8 cellular contexts compared by ENCODE assay signal in the genomic region with DNA sequence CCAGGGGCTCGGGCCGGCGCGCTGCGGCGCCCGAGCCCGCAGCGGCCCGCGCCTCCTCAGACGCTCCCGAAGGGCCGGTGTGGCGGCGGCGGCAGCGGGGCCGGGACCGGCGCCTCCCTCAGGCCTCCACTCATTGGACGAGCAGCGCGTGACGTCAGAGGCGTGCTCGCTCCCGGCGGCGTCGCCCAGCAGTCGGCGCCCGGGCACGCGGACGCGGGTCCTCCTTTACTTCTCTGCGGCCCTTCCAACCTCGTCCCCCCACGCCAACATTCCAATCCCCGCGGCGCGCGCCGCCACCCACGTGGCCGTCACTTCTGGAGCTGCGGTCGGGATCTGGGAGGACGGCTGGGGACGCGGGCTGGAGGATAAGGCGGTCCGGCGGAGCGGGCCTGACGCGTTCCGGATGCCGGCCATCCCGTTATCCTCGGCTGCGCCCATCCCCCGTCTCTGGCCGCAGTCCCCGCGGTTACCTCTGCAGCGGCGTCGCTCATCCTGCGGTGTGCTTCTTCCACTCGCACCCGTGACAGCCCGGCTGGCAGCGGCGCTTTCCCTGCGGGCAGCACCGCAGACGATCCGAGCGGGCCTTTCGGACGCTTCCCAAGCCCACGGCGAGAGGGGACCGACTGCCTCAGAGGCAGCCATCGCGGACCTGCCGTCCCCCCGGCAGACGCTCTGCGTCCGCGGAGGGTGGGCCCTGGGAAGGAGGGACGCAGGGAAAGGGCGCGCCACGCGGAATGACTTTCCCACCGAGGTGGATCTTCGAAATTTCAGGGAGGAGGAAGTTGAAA. TPM values are rescaled to one million over a fixed set of nuclear protein-coding genes. Genes with fewer than 3 reads are reported as not detected.
DNase-seq lines count a peak whose midpoint lies in the region; ATAC-seq and TF ChIP-seq lines count a peak whose summit lies in the region.

A gene with protein sequence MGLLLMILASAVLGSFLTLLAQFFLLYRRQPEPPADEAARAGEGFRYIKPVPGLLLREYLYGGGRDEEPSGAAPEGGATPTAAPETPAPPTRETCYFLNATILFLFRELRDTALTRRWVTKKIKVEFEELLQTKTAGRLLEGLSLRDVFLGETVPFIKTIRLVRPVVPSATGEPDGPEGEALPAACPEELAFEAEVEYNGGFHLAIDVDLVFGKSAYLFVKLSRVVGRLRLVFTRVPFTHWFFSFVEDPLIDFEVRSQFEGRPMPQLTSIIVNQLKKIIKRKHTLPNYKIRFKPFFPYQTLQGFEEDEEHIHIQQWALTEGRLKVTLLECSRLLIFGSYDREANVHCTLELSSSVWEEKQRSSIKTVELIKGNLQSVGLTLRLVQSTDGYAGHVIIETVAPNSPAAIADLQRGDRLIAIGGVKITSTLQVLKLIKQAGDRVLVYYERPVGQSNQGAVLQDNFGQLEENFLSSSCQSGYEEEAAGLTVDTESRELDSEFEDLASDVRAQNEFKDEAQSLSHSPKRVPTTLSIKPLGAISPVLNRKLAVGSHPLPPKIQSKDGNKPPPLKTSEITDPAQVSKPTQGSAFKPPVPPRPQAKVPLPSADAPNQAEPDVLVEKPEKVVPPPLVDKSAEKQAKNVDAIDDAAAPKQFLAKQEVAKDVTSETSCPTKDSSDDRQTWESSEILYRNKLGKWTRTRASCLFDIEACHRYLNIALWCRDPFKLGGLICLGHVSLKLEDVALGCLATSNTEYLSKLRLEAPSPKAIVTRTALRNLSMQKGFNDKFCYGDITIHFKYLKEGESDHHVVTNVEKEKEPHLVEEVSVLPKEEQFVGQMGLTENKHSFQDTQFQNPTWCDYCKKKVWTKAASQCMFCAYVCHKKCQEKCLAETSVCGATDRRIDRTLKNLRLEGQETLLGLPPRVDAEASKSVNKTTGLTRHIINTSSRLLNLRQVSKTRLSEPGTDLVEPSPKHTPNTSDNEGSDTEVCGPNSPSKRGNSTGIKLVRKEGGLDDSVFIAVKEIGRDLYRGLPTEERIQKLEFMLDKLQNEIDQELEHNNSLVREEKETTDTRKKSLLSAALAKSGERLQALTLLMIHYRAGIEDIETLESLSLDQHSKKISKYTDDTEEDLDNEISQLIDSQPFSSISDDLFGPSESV (minus strand): TSS at position 81 of the 788 bp plus-strand sequence. CDS start 213 bp downstream, outside the sequence.

- DNase-seq in DMS 273 (lab: John Stamatoyannopoulos, UW; ENCODE audit: unreplicated experiment) (peak; percentile 96), HuH-7 (ENCODE audit: low spot score) (peak; percentile 89), OCI-M2 (lab: John Stamatoyannopoulos, UW; ENCODE audit: unreplicated experiment) (peak; percentile 64), activated T-cell treated with anti-CD3 and anti-CD28 coated beads for 4 hours (peak; percentile 89), epithelial cell of esophagus (ENCODE audit: low read depth) (peak; percentile 95)
- DNase-seq in stimulated activated CD8-positive, alpha-beta memory T cell treated with anti-CD3 and anti-CD28 coated beads, Interleukin-4, amount 100 ng/mL, for 1 hour (ENCODE audit: low read depth in 2 of 2, low spot score in 1 of 2), result peak; percentile 79 to 80

- H3K4me3 ChIP-seq in epithelial cell of esophagus (ENCODE audit: low read length), result peak within 1 kb of the TSS; percentile 77
- H3K4me3 ChIP-seq in mononuclear cell (ENCODE audit: low read length), result peak within 1 kb of the TSS; percentile 90

- no peaks in the 10 kb centered on the region for H3K9me3 ChIP-seq in mononuclear cell (ENCODE audit: low read depth, low read length)

- H3K27me3 ChIP-seq in mononuclear cell (ENCODE audit: insufficient read depth, low read length), result peaks cover 6% of the 10 kb centered on the region

- TF ChIP-seq CTCF in epithelial cell of esophagus (IDR thresholded peaks at IDR 0.05; ENCODE audit: insufficient read depth, low read depth, low read length, missing control alignments), result no peak

- ATAC-seq in GM21515 (IDR thresholded peaks at IDR 0.05; ENCODE audit: unreplicated experiment), result peak; percentile 85

- peaks cover 36% of the 10 kb centered on the region for H3K4me1 ChIP-seq in mononuclear cell (ENCODE audit: insufficient read depth, low read length)

RNA-seq across cellular contexts. Expression of the gene that starts here (rescaled TPM):
- total RNA-seq in mononuclear cell, result 53.1 TPM

Comparison
In these comparisons a context has a peak if more than half of its experiments do, and no peak if none do; other contexts are left out.
1. Peak in every context shown above with its lines: DNase-seq, ATAC-seq and H3K4me3 ChIP-seq.